In genomic region chr4:159267940-159268327, GRCh38 we compare ENCODE assay signal across 11 cellular contexts.
A peak's percentile ranks its signal among the peaks of the same experiment; 100 is the strongest.
DNase-seq lines count a peak whose midpoint lies in the region; ATAC-seq lines count a peak whose summit lies in the region.
"Had no signal": no experiment of that assay in that cellular context is flagged by ENCODE, and none has a peak within 500 bp of the region (broad histone marks: within the 10 kb centered on the region; RNA-seq: fewer than 3 reads in every experiment).

No MANE protein-coding gene starts in this region.

- peak; percentile 74 for DNase-seq in cerebellar cortex (ENCODE audit: low spot score)
- DNase-seq in left lobe of liver (ENCODE audit: low spot score), result no peak
- DNase-seq in substantia nigra (lab: John Stamatoyannopoulos, UW), result peak in 5 of 49 donors; percentile 14 to 56 (median 25)
- no peak for DNase-seq in 8988T
- DNase-seq in DMS53 (lab: John Stamatoyannopoulos, UW), result no peak
- DNase-seq: COR-L47, NCI-H1694 treated with DMSO at 0.1 percent for 48 hours, PC-9 had no signal

- H3K4me3 Mint-ChIP-seq in stimulated activated memory B cell treated with anti-CD40 and anti-IgM and Interleukin-4, amounts not matched to agents 10 μg/mL and 1 μg/mL and 100 μg/mL, for 72 hours, result no peak overlapping the region

- H3K4me1 Mint-ChIP-seq in stimulated activated memory B cell treated with anti-CD40 and anti-IgM and Interleukin-4, amounts not matched to agents 10 μg/mL and 1 μg/mL and 100 μg/mL, for 72 hours, result peaks cover 12% of the 10 kb centered on the region

- peak; percentile 22 for ATAC-seq in HG02798 (IDR thresholded peaks at IDR 0.05; ENCODE audit: poor library complexity, unreplicated experiment)
- ATAC-seq in left lobe of liver, result peak; percentile 53
- ATAC-seq in HG03097 (IDR thresholded peaks at IDR 0.05; ENCODE audit: low FRiP score, unreplicated experiment), result no peak
- no peak for ATAC-seq in stimulated activated memory B cell treated with anti-CD40 and anti-IgM and Interleukin-4, amounts not matched to agents 10 μg/mL and 1 μg/mL and 100 μg/mL, for 72 hours

- H3K27me3 Mint-ChIP-seq in stimulated activated memory B cell treated with anti-CD40 and anti-IgM and Interleukin-4, amounts not matched to agents 10 μg/mL and 1 μg/mL and 100 μg/mL, for 72 hours, result no peaks in the 10 kb centered on the region

- peaks cover 13% of the 10 kb centered on the region for H3K36me3 Mint-ChIP-seq in stimulated activated memory B cell treated with anti-CD40 and anti-IgM and Interleukin-4, amounts not matched to agents 10 μg/mL and 1 μg/mL and 100 μg/mL, for 72 hours

- no peak overlapping the region for H3K27ac Mint-ChIP-seq in stimulated activated memory B cell treated with anti-CD40 and anti-IgM and Interleukin-4, amounts not matched to agents 10 μg/mL and 1 μg/mL and 100 μg/mL, for 72 hours

- H3K27ac ChIP-seq in substantia nigra (ENCODE audit: low read depth, low read length, poor library complexity, severe bottlenecking), result peak overlapping the region; percentile 42
- H3K27ac ChIP-seq: PC-9 had no signal

- no peaks in the 10 kb centered on the region for H3K9me3 Mint-ChIP-seq in stimulated activated memory B cell treated with anti-CD40 and anti-IgM and Interleukin-4, amounts not matched to agents 10 μg/mL and 1 μg/mL and 100 μg/mL, for 72 hours

Comparison
In these comparisons a context has a peak if more than half of its experiments do, and no peak if none do; other contexts are left out.
1. ATAC-seq: peak in HG02798 (single experiment) and left lobe of liver (single experiment); none in HG03097 (single experiment) and stimulated activated memory B cell treated with anti-CD40 and anti-IgM and Interleukin-4, amounts not matched to agents 10 μg/mL and 1 μg/mL and 100 μg/mL, for 72 hours (single experiment).